Comparison of ENCODE assay signal across 8 cellular contexts in the genomic region with DNA sequence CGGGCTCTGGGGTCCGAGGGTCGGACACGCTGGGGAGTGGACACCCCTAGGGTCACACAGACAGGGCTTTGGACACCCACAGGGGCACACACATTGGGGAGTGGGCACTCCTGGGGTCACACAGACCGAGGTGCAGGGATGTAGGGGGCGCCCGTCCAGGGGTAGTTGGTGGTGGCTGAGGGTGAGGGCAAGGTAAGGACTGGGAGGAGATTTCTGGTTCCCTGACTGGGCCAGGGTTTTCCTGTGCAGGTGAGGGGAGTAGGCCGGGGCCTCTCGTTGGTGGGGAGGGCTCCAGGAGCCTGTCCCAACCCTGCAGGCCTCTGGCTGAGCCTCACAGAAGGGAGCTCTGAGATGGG. TPM values are rescaled to one million over a fixed set of nuclear protein-coding genes. Genes with fewer than 3 reads are reported as not detected.
DNase-seq lines count a peak whose midpoint lies in the region; TF ChIP-seq lines count a peak whose summit lies in the region.

No MANE protein-coding gene starts in this region.

- peaks cover 3% of the 10 kb centered on the region for H3K4me1 ChIP-seq in skeletal muscle satellite cell (ENCODE audit: control insufficient read depth, insufficient read depth, low read length)

- no peaks in the 10 kb centered on the region for H3K36me3 Mint-ChIP-seq in T-helper 2 cell treated with Interferon-gamma antibody and Interleukin-4, amounts not matched to agents 5 μg/mL and 100 μg/mL, for 36 hours (ENCODE audit: low read depth)

- no peak for TF ChIP-seq CTCF in RWPE1 (conservative IDR thresholded peaks at IDR 0.05; ENCODE audit: low read depth)
- no peak for TF ChIP-seq CTCF in fibroblast of villous mesenchyme (IDR thresholded peaks at IDR 0.05; ENCODE audit: insufficient read depth, low read depth, low read length)

- CTCF ChIA-PET in RWPE1 (lab: Yijun Ruan, JAX), result interaction anchor here (0.6 to 0.9 kb wide), 2 partner anchors 65 to 253 kb away, joined by 3 to 4 read pairs; no protein-coding TSS in a partner anchor

- no peaks in the 10 kb centered on the region for H3K27me3 Mint-ChIP-seq in T-helper 2 cell treated with Interferon-gamma antibody and Interleukin-4, amounts not matched to agents 5 μg/mL and 100 μg/mL, for 36 hours (ENCODE audit: low read depth)

- H3K27ac ChIP-seq in RWPE1, result peak overlapping the region; percentile 83

- DNase-seq in T-helper 2 cell treated with Interferon-gamma antibody and Interleukin-4, amounts not matched to agents 5 μg/mL and 100 μg/mL, for 36 hours (ENCODE audit: low spot score), result no peak
- no peak for DNase-seq in T-helper 2 cell
- DNase-seq in RWPE1 (ENCODE audit: low spot score), result no peak
- DNase-seq in fibroblast of villous mesenchyme (ENCODE audit: low read depth), result no peak
- no peak for DNase-seq in NCI-H2029 treated with DMSO at 0.1 percent for 48 hours (lab: John Stamatoyannopoulos, UW)
- no peak for DNase-seq in SHP77 treated with DMSO at 0.1 percent for 48 hours (lab: John Stamatoyannopoulos, UW)
- DNase-seq in NCI-H446 (lab: John Stamatoyannopoulos, UW), result no peak

- POLR2A ChIA-PET in RWPE1 (lab: Yijun Ruan, JAX; ENCODE audit: low non-redundant PET), result interaction anchor here (0.5 kb wide), 1 partner anchor 1065 kb away, joined by 12 read pairs; no protein-coding TSS in a partner anchor

- peak overlapping the region; percentile 65 for H3K9ac ChIP-seq in skeletal muscle satellite cell (ENCODE audit: low read depth, low read length)

- H3K36me3 ChIP-seq in skeletal muscle satellite cell (ENCODE audit: insufficient read depth, low read length), result no peaks in the 10 kb centered on the region

- H3K27me3 ChIP-seq in skeletal muscle satellite cell (ENCODE audit: control insufficient read depth, insufficient read depth, low read length), result no peaks in the 10 kb centered on the region

- H3K4me3 ChIP-seq in fibroblast of villous mesenchyme (ENCODE audit: low read depth, low read length), result peak overlapping the region; percentile 76
- H3K4me3 ChIP-seq in skeletal muscle satellite cell (ENCODE audit: low read length), result peak overlapping the region; percentile 73

- H3K9me3 Mint-ChIP-seq in T-helper 2 cell treated with Interferon-gamma antibody and Interleukin-4, amounts not matched to agents 5 μg/mL and 100 μg/mL, for 36 hours, result no peaks in the 10 kb centered on the region

- peak overlapping the region; percentile 83 for H3K4me2 ChIP-seq in skeletal muscle satellite cell (ENCODE audit: low read length)

- H3K27ac Mint-ChIP-seq in T-helper 2 cell treated with Interferon-gamma antibody and Interleukin-4, amounts not matched to agents 5 μg/mL and 100 μg/mL, for 36 hours, result peak overlapping the region; percentile 69

- H3K9me3 ChIP-seq in skeletal muscle satellite cell (replicated peaks; ENCODE audit: low read length), result no peaks in the 10 kb centered on the region

- H3K4me1 Mint-ChIP-seq in T-helper 2 cell treated with Interferon-gamma antibody and Interleukin-4, amounts not matched to agents 5 μg/mL and 100 μg/mL, for 36 hours (ENCODE audit: low read depth), result peaks cover 4% of the 10 kb centered on the region

- H3K4me3 Mint-ChIP-seq in T-helper 2 cell treated with Interferon-gamma antibody and Interleukin-4, amounts not matched to agents 5 μg/mL and 100 μg/mL, for 36 hours, result peak overlapping the region; percentile 91

RNA-seq across cellular contexts. Expression of gene WDR45, which starts 21.9 kb away (rescaled TPM):
- total RNA-seq in fibroblast of villous mesenchyme, result 46.6 and 56.0 TPM in 2 replicates
- 37.8 and 39.0 TPM in 2 replicates for total RNA-seq in skeletal muscle satellite cell (2012; rRNA removed)

RNA-seq across cellular contexts. Expression of gene GPKOW, which starts 21.9 kb away (rescaled TPM):
- 13.0 and 15.5 TPM in 2 replicates for total RNA-seq in fibroblast of villous mesenchyme
- total RNA-seq in skeletal muscle satellite cell (2012; rRNA removed), result 13.2 and 13.8 TPM in 2 replicates

RNA-seq across cellular contexts. Expression of gene PRAF2, which starts 27.8 kb away (rescaled TPM):
- 12.6 and 15.1 TPM in 2 replicates for total RNA-seq in fibroblast of villous mesenchyme
- total RNA-seq in skeletal muscle satellite cell (2012; rRNA removed), result 16.2 and 19.2 TPM in 2 replicates

RNA-seq across cellular contexts. Expression of gene CCDC120, which starts 42.8 kb away (rescaled TPM):
- total RNA-seq in fibroblast of villous mesenchyme, result 0.86 and 0.97 TPM in 2 replicates
- 0.25 and 0.44 TPM in 2 replicates for total RNA-seq in skeletal muscle satellite cell (2012; rRNA removed)

RNA-seq across cellular contexts. Expression of gene TFE3, which starts 58.5 kb away (rescaled TPM):
- total RNA-seq in fibroblast of villous mesenchyme, result 37.1 and 45.1 TPM in 2 replicates
- total RNA-seq in skeletal muscle satellite cell (2012; rRNA removed), result 35.5 and 38.7 TPM in 2 replicates
